ENCODE assay signal across 18 cellular contexts in the genomic region with DNA sequence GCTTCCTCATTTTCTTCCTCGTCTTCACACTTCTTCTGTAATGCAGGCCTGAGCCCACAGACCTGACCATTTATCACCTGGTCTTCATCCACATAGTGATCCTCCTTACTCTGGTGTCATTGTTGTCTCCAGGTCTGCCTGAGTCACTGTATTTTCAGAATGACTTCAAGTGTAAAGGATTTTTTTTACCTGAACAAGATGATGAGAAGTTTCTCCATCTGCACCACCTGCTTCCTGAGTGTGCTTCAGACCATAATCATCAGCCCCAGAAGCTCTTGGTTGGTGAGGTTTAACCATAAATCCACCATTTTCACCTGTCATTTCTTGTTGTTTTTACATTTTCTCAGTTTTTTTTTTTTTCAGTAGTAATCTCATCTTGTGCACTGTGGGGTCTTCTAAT. TPM values are rescaled to one million over a fixed set of nuclear protein-coding genes. Genes with fewer than 3 reads are reported as not detected.
DNase-seq lines count a peak whose midpoint lies in the region; ATAC-seq and TF ChIP-seq lines count a peak whose summit lies in the region.
"Had no signal": no experiment of that assay in that cellular context is flagged by ENCODE, and none has a peak within 500 bp of the region (broad histone marks: within the 10 kb centered on the region; RNA-seq: fewer than 3 reads in every experiment).

No MANE protein-coding gene starts in this region.

- no peaks in the 10 kb centered on the region for H3K79me2 ChIP-seq in OCI-LY7 (ENCODE audit: insufficient read depth, low read depth, low read length)

- no peaks in the 10 kb centered on the region for H3K36me3 Mint-ChIP-seq in activated CD8-positive, alpha-beta memory T cell treated with anti-CD3 and anti-CD28 coated beads, Interleukin-2, amount 10 ng/mL, durations not matched to agents 7 days and 5 days
- H3K36me3 Mint-ChIP-seq in stimulated activated memory B cell treated with anti-CD40 and anti-IgM and Interleukin-4, amounts not matched to agents 10 μg/mL and 1 μg/mL and 100 μg/mL, for 72 hours: no peaks in the 10 kb centered on the region
- no peaks in the 10 kb centered on the region for H3K36me3 Mint-ChIP-seq in natural killer cell
- H3K36me3 Mint-ChIP-seq in CD14-positive monocyte: no peaks in the 10 kb centered on the region
- H3K36me3 Mint-ChIP-seq: CD4-positive, alpha-beta memory T cell had no signal

- no peaks in the 10 kb centered on the region for H3K27me3 Mint-ChIP-seq in activated CD8-positive, alpha-beta memory T cell treated with anti-CD3 and anti-CD28 coated beads, Interleukin-2, amount 10 ng/mL, durations not matched to agents 7 days and 5 days
- no peaks in the 10 kb centered on the region for H3K27me3 Mint-ChIP-seq in stimulated activated memory B cell treated with anti-CD40 and anti-IgM and Interleukin-4, amounts not matched to agents 10 μg/mL and 1 μg/mL and 100 μg/mL, for 72 hours
- no peaks in the 10 kb centered on the region for H3K27me3 Mint-ChIP-seq in natural killer cell (ENCODE audit: low read depth in 2 of 2)
- H3K27me3 Mint-ChIP-seq in CD14-positive monocyte (ENCODE audit: low read depth in 3 of 3): peaks cover 0 to 6% (median 0%) of the 10 kb centered on the region in 3 donors
- H3K27me3 Mint-ChIP-seq: B cell; CD4-positive, alpha-beta memory T cell had no signal

- TF ChIP-seq CTCF in HEK293 (tag by site-specific recombination; IDR thresholded peaks at IDR 0.05) (no peak), OCI-LY7 (conservative IDR thresholded peaks at IDR 0.05; ENCODE audit: low read length) (no peak), natural killer cell (IDR thresholded peaks at IDR 0.05) (no peak), CD14-positive monocyte (IDR thresholded peaks at IDR 0.05) (no peak)

- POLR2A ChIA-PET in HEK293 (lab: Yijun Ruan, JAX): no interaction called here
- POLR2A ChIA-PET in OCI-LY7 (lab: Charles Lee): interaction anchor here (0.7 kb wide), 1 partner anchor 1152 kb away, joined by 3 read pairs; no protein-coding TSS in a partner anchor

- no peak overlapping the region for H3K4me2 ChIP-seq in OCI-LY7 (ENCODE audit: low read length)

- H3K4me1 Mint-ChIP-seq in activated CD8-positive, alpha-beta memory T cell treated with anti-CD3 and anti-CD28 coated beads, Interleukin-2, amount 10 ng/mL, durations not matched to agents 7 days and 5 days: peaks cover 19% of the 10 kb centered on the region
- H3K4me1 Mint-ChIP-seq in stimulated activated memory B cell treated with anti-CD40 and anti-IgM and Interleukin-4, amounts not matched to agents 10 μg/mL and 1 μg/mL and 100 μg/mL, for 72 hours: no peaks in the 10 kb centered on the region
- H3K4me1 Mint-ChIP-seq in natural killer cell (peaks cover 0 to 6% of the 10 kb centered on the region in 2 donors), CD14-positive monocyte (peaks cover 7% of the 10 kb centered on the region)

- ATAC-seq in activated CD8-positive, alpha-beta memory T cell treated with anti-CD3 and anti-CD28 coated beads, Interleukin-2, amount 10 ng/mL, durations not matched to agents 7 days and 5 days: no peak
- no peak for ATAC-seq in stimulated activated memory B cell treated with anti-CD40 and anti-IgM and Interleukin-4, amounts not matched to agents 10 μg/mL and 1 μg/mL and 100 μg/mL, for 72 hours
- no peak for ATAC-seq in natural killer cell

- no peaks in the 10 kb centered on the region for H4K20me1 ChIP-seq in OCI-LY7 (ENCODE audit: insufficient read depth, low read length)

- BruUV-seq in OCI-LY7 (replicated peaks; lab: Mats Ljungman, UMichigan): no TSS peak

- H3K9me2 ChIP-seq in OCI-LY7 (ENCODE audit: insufficient read depth, low read length): no peaks in the 10 kb centered on the region

- no peak for DNase-seq in activated CD8-positive, alpha-beta memory T cell treated with anti-CD3 and anti-CD28 coated beads, Interleukin-2, amount 10 ng/mL, durations not matched to agents 7 days and 5 days
- no peak for DNase-seq in activated CD8-positive, alpha-beta memory T cell treated with anti-CD3 and anti-CD28 coated beads for 24 hours
- no peak for DNase-seq in OCI-LY7 (ENCODE audit: low spot score)
- no peak for DNase-seq in natural killer cell
- DNase-seq in CD14-positive monocyte (ENCODE audit: low spot score): no peak
- DNase-seq: 8988T; ACHN; C1 segment of cervical spinal cord; CD4-positive, alpha-beta memory T cell; DMS153; DMS79 treated with DMSO at 0.1 percent for 48 hours; EL; HFFc6 had no signal

- no peaks in the 10 kb centered on the region for H3K4me1 ChIP-seq in HEK293 (ENCODE audit: control insufficient read depth, insufficient read depth, low read length)
- peaks cover 15% of the 10 kb centered on the region for H3K4me1 ChIP-seq in OCI-LY7 (ENCODE audit: insufficient read depth, low read length, poor library complexity, severe bottlenecking)

- CTCF ChIA-PET in activated CD8-positive, alpha-beta memory T cell treated with anti-CD3 and anti-CD28 coated beads, Interleukin-2, amount 10 ng/mL, durations not matched to agents 7 days and 5 days (lab: Charles Lee): no interaction called here
- CTCF ChIA-PET in HEK293 (lab: Yijun Ruan, JAX): no interaction called here
- CTCF ChIA-PET in OCI-LY7 (lab: Charles Lee; ENCODE audit: unreplicated experiment): no interaction called here

- no peaks in the 10 kb centered on the region for H3K9me3 ChIP-seq in HEK293 (ENCODE audit: control insufficient read depth, insufficient read depth, low read depth, low read length)
- no peaks in the 10 kb centered on the region for H3K9me3 ChIP-seq in OCI-LY7 (ENCODE audit: low read length)

- peak overlapping the region; percentile 24 for H3K27ac Mint-ChIP-seq in activated CD8-positive, alpha-beta memory T cell treated with anti-CD3 and anti-CD28 coated beads, Interleukin-2, amount 10 ng/mL, durations not matched to agents 7 days and 5 days
- H3K27ac Mint-ChIP-seq in stimulated activated memory B cell treated with anti-CD40 and anti-IgM and Interleukin-4, amounts not matched to agents 10 μg/mL and 1 μg/mL and 100 μg/mL, for 72 hours: peak overlapping the region; percentile 35
- H3K27ac Mint-ChIP-seq in natural killer cell: no peak overlapping the region
- H3K27ac Mint-ChIP-seq in CD14-positive monocyte: peak overlapping the region in 1 of 7 donors; percentile 47
- H3K27ac Mint-ChIP-seq: B cell; CD4-positive, alpha-beta memory T cell; HFFc6 had no signal

- intact Hi-C loops in OCI-LY7 (cut with micrococcal nuclease; ENCODE audit: unreplicated experiment): no loop called here
- intact Hi-C loops in natural killer cell (cut with micrococcal nuclease): no loop called here
- intact Hi-C loops in CD14-positive monocyte (cut with micrococcal nuclease): no loop called here

- H3K4me3 ChIP-seq in HEK293 (ENCODE audit: low read depth, low read length) (no peak overlapping the region), OCI-LY7 (ENCODE audit: low read depth, low read length, poor library complexity, severe bottlenecking) (no peak overlapping the region)
- H3K4me3 ChIP-seq: HAP-1 had no signal

- peak overlapping the region; percentile 64 for H2AFZ ChIP-seq in OCI-LY7 (ENCODE audit: low read length)

- no peaks in the 10 kb centered on the region for H3K9me3 Mint-ChIP-seq in activated CD8-positive, alpha-beta memory T cell treated with anti-CD3 and anti-CD28 coated beads, Interleukin-2, amount 10 ng/mL, durations not matched to agents 7 days and 5 days (ENCODE audit: low read depth)
- no peaks in the 10 kb centered on the region for H3K9me3 Mint-ChIP-seq in stimulated activated memory B cell treated with anti-CD40 and anti-IgM and Interleukin-4, amounts not matched to agents 10 μg/mL and 1 μg/mL and 100 μg/mL, for 72 hours
- H3K9me3 Mint-ChIP-seq in natural killer cell (no peaks in the 10 kb centered on the region), CD14-positive monocyte (peaks cover 0 to 3% (median 0%) of the 10 kb centered on the region in 7 donors)
- H3K9me3 Mint-ChIP-seq: CD4-positive, alpha-beta memory T cell; HFFc6 had no signal

- H3K27ac ChIP-seq in HEK293 (ENCODE audit: extremely low read depth, low read depth, low read length) (no peak overlapping the region), OCI-LY7 (ENCODE audit: low read depth, low read length, poor library complexity, severe bottlenecking) (no peak overlapping the region)
- H3K27ac ChIP-seq: HL-60 had no signal

- H3K4me3 Mint-ChIP-seq in activated CD8-positive, alpha-beta memory T cell treated with anti-CD3 and anti-CD28 coated beads, Interleukin-2, amount 10 ng/mL, durations not matched to agents 7 days and 5 days: no peak overlapping the region
- no peak overlapping the region for H3K4me3 Mint-ChIP-seq in stimulated activated memory B cell treated with anti-CD40 and anti-IgM and Interleukin-4, amounts not matched to agents 10 μg/mL and 1 μg/mL and 100 μg/mL, for 72 hours
- no peak overlapping the region for H3K4me3 Mint-ChIP-seq in natural killer cell
- no peak overlapping the region for H3K4me3 Mint-ChIP-seq in CD14-positive monocyte
- H3K4me3 Mint-ChIP-seq: B cell; CD4-positive, alpha-beta memory T cell; HFFc6 had no signal

- H3K36me3 ChIP-seq in HEK293 (ENCODE audit: control insufficient read depth in 2 of 2, insufficient read depth in 1 of 2, low read length in 2 of 2) (no peaks in the 10 kb centered on the region), OCI-LY7 (ENCODE audit: insufficient read depth, low read length) (no peaks in the 10 kb centered on the region)
- H3K36me3 ChIP-seq: HAP-1 had no signal

TF ChIP-seq in HEK293, 187 proteins besides CTCF, POLR2A, EP300 and RAD21:
- TF ChIP-seq ZNF335 (tag by site-specific recombination; conservative IDR thresholded peaks at IDR 0.05) (0 out of 2 replicates have a peak, but pooled peaks have one; percentile 22), GLI2 (tag by site-specific recombination; IDR thresholded peaks at IDR 0.05; ENCODE audit: borderline replicate concordance, low read depth) (no peak)

RNA-seq across cellular contexts. Expression of a gene that starts 39.0 kb away (rescaled TPM):
- total RNA-seq in activated CD8-positive, alpha-beta memory T cell treated with anti-CD3 and anti-CD28 coated beads, Interleukin-2, amount 10 ng/mL, durations not matched to agents 7 days and 5 days: 10 to 100 TPM; 32.6 to 42.9 TPM
- total RNA-seq in OCI-LY7 (2014; rRNA removed; shearing (Covaris generic)): 46.7 and 55.6 TPM in 2 replicates
- total RNA-seq in OCI-LY7 (2022): 40.3 and 58.5 TPM in 2 replicates
- total RNA-seq in natural killer cell: 10 to 100 TPM; 52.5 to 62.9 (median 60.2) TPM
- polyA plus RNA-seq in CD14-positive monocyte: 10 to 100 TPM; 68.6 to 93.3 TPM

RNA-seq across cellular contexts. Expression of a gene that starts 47.3 kb away (rescaled TPM):
- 100 to 1,000 TPM; 138 to 161 TPM for total RNA-seq in activated CD8-positive, alpha-beta memory T cell treated with anti-CD3 and anti-CD28 coated beads, Interleukin-2, amount 10 ng/mL, durations not matched to agents 7 days and 5 days
- 43.9 and 44.8 TPM in 2 replicates for total RNA-seq in OCI-LY7 (2014; rRNA removed; shearing (Covaris generic))
- total RNA-seq in OCI-LY7 (2022) (87.0 and 89.7 TPM in 2 replicates), natural killer cell (100 to 1,000 TPM; 136 to 149 (median 141) TPM)
- polyA plus RNA-seq in CD14-positive monocyte: 10 to 100 TPM; 22.8 to 38.0 TPM

Comparison
In these comparisons a context has a peak if more than half of its experiments do, and no peak if none do; other contexts are left out.
1. H3K27ac Mint-ChIP-seq: peak in activated CD8-positive, alpha-beta memory T cell treated with anti-CD3 and anti-CD28 coated beads, Interleukin-2, amount 10 ng/mL, durations not matched to agents 7 days and 5 days (single experiment) and stimulated activated memory B cell treated with anti-CD40 and anti-IgM and Interleukin-4, amounts not matched to agents 10 μg/mL and 1 μg/mL and 100 μg/mL, for 72 hours (single experiment); none in natural killer cell (0 of 2).